In the genomic region with DNA sequence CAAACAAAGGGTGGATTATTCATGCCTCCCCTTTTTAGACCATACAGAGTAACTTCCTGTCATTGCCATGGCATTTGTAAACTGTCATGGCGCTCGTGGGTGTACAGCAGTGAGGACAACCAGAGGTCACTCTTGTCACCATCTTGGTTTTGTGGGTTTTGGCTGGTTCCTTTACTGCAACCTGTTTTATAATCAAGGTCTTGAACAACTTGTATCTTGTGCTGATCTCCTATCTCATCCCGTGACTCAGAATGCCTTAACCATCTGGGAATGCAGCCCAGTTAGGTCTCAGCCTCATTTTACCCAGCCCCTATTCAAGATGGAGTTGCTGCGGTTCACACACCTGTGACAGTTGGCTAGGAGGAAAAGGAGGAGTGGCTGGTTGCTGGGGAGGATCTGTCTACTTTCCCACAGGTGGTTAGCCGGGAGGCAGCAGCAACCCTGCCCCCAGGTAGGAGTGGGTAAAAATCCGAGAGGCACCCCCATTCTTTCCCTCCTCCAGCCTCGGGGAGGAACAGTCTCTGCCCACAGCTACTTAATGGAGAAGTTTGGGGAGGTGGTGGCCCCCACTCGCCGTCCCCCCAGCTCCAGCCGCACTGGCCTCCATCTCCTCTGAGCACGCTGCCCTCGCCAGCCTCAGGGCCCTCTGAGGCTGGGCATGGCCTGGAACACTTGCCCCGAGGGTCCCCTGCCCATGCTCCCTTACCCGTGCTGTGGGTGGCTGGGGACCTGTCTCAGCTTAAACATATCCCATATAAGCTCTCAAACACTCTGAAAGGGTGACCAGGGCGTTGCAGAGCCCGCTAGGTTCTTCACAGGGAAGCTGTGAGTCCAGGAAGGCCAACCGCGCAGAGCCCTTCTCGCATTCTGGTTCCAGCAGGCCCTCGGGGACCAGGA, we compare ENCODE assay signal across 15 cellular contexts. TPM values are rescaled to one million over a fixed set of nuclear protein-coding genes. Genes with fewer than 3 reads are reported as not detected.
DNase-seq lines count a peak whose midpoint lies in the region; ATAC-seq and TF ChIP-seq lines count a peak whose summit lies in the region.
"Had no signal": no experiment of that assay in that cellular context is flagged by ENCODE, and none has a peak within 500 bp of the region (broad histone marks: within the 10 kb centered on the region; RNA-seq: fewer than 3 reads in every experiment).

No MANE protein-coding gene starts in this region.

- H3K27me3 ChIP-seq in BLaER1 (no peaks in the 10 kb centered on the region), H7 (ENCODE audit: control insufficient read depth, insufficient read depth, low read length) (no peaks in the 10 kb centered on the region), SK-N-SH (ENCODE audit: insufficient read depth) (peaks cover 7% of the 10 kb centered on the region; the same call in 1 of the 2 replicates)

- no peak overlapping the region for H2AFZ ChIP-seq in SK-N-SH (ENCODE audit: low read depth)

- no peaks in the 10 kb centered on the region for H3K9me2 ChIP-seq in SK-N-SH

- H3K4me2 ChIP-seq in BLaER1 = peak overlapping the region; percentile 82
- no peak overlapping the region for H3K4me2 ChIP-seq in SK-N-SH
- H3K4me2 ChIP-seq: neural progenitor cell had no signal

- H3K4me3 ChIP-seq in BLaER1 (no peak overlapping the region), H7 (ENCODE audit: insufficient read depth, low read depth, low read length) (no peak overlapping the region), SK-N-SH (ENCODE audit: low read depth in 2 of 2, low read length in 1 of 2) (no peak overlapping the region)
- H3K4me3 ChIP-seq: neural progenitor cell, stomach had no signal

- H3K9ac ChIP-seq in BLaER1 = no peak overlapping the region
- no peak overlapping the region for H3K9ac ChIP-seq in SK-N-SH
- H3K9ac ChIP-seq: neural progenitor cell had no signal

- 0 out of 2 replicates have a peak overlapping the region, but pooled peaks have one; percentile 3 for H3K27ac ChIP-seq in BLaER1
- no peak overlapping the region for H3K27ac ChIP-seq in SK-N-SH (ENCODE audit: low read depth in 2 of 2, low read length in 1 of 2)
- H3K27ac ChIP-seq: neural progenitor cell had no signal

- TF ChIP-seq EP300 in SK-N-SH (IDR thresholded peaks at IDR 0.05; ENCODE audit: borderline replicate concordance in 1 of 2, low read depth in 1 of 2, low read length in 1 of 2) = no peak

- ATAC-seq in HG03439 (IDR thresholded peaks at IDR 0.05; ENCODE audit: unreplicated experiment) (no peak), GM18861 (IDR thresholded peaks at IDR 0.05; ENCODE audit: unreplicated experiment) (no peak), GM21576 (IDR thresholded peaks at IDR 0.05; ENCODE audit: unreplicated experiment) (no peak)

- H4K20me1 ChIP-seq in BLaER1 = no peaks in the 10 kb centered on the region
- no peaks in the 10 kb centered on the region for H4K20me1 ChIP-seq in SK-N-SH (ENCODE audit: insufficient read depth)

- CTCF ChIA-PET in SK-N-SH (lab: Yijun Ruan, JAX) = interaction anchor here (0.6 to 13.5 kb wide), 31 partner anchors 12 to 249 kb away, joined by 3 to 247 read pairs (median 4); partner anchors contain the start of gene ATG101

- peaks cover 4% of the 10 kb centered on the region for H3F3A ChIP-seq in SK-N-SH (replicated peaks; ENCODE audit: insufficient read depth)

- TF ChIP-seq CTCF in SK-N-SH (IDR thresholded peaks at IDR 0.05) = no peak

- H3K4me1 ChIP-seq in BLaER1 (peaks cover 88% of the 10 kb centered on the region), SK-N-SH (ENCODE audit: control insufficient read depth in 1 of 2, insufficient read depth in 2 of 2, low read depth in 1 of 2, low read length in 1 of 2) (peaks cover 0 to 19% of the 10 kb centered on the region in 2 experiments; a peak in 1 of 4 replicates)

- TF ChIP-seq RAD21 in SK-N-SH (IDR thresholded peaks at IDR 0.05; ENCODE audit: low read length) = no peak

- no peaks in the 10 kb centered on the region for H3K79me2 ChIP-seq in SK-N-SH (ENCODE audit: insufficient read depth)

- WGBS in SK-N-SH (ENCODE audit: low lambda C conversion rate) = 70% methylated on average over 17 of the region's 20 CpGs

- H3K36me3 ChIP-seq in BLaER1 = no peaks in the 10 kb centered on the region
- H3K36me3 ChIP-seq in H7 (replicated peaks; ENCODE audit: control insufficient read depth, insufficient read depth, low read length) = no peaks in the 10 kb centered on the region
- H3K36me3 ChIP-seq in SK-N-SH (replicated peaks in 1 of 2; ENCODE audit: control insufficient read depth in 1 of 2, insufficient read depth in 2 of 2, low read length in 1 of 2) = no peaks in the 10 kb centered on the region
- H3K36me3 ChIP-seq: neural progenitor cell, stomach had no signal

- H3K9me3 ChIP-seq in BLaER1 = no peaks in the 10 kb centered on the region
- H3K9me3 ChIP-seq in SK-N-SH = no peaks in the 10 kb centered on the region
- H3K9me3 ChIP-seq: stomach had no signal

- DNase-seq in H7 = peak; percentile 34
- peak; percentile 24 for DNase-seq in SK-N-SH
- DNase-seq in kidney tubule cell (ENCODE audit: low spot score) = peak; percentile 21
- no peak for DNase-seq in COR-L47 (lab: John Stamatoyannopoulos, UW)
- DNase-seq: NCI-H1048 had no signal

- POLR2A ChIA-PET in SK-N-SH (lab: Yijun Ruan, JAX) = no interaction called here

TF ChIP-seq in SK-N-SH, 30 proteins besides CTCF, POLR2A, EP300 and RAD21:
- no peak for TF ChIP-seq CHD2 (IDR thresholded peaks at IDR 0.05; ENCODE audit: low read length, partially characterized antibody)
- no peak for TF ChIP-seq YY1 (IDR thresholded peaks at IDR 0.05; ENCODE audit: low read depth)
- no peak for TF ChIP-seq RXRA (IDR thresholded peaks at IDR 0.05; ENCODE audit: borderline replicate concordance, low read depth)
- no peak for TF ChIP-seq FOXJ3 (CRISPR knock-in tag; IDR thresholded peaks at IDR 0.05)
- TF ChIP-seq, protein P1, sequence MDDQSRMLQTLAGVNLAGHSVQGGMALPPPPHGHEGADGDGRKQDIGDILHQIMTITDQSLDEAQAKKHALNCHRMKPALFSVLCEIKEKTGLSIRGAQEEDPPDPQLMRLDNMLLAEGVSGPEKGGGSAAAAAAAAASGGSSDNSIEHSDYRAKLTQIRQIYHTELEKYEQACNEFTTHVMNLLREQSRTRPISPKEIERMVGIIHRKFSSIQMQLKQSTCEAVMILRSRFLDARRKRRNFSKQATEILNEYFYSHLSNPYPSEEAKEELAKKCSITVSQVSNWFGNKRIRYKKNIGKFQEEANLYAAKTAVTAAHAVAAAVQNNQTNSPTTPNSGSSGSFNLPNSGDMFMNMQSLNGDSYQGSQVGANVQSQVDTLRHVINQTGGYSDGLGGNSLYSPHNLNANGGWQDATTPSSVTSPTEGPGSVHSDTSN (IDR thresholded peaks at IDR 0.05) = no peak
- TF ChIP-seq FOSL2 (IDR thresholded peaks at IDR 0.05; ENCODE audit: borderline replicate concordance, low read depth) = no peak

RNA-seq across cellular contexts. Expression of gene SMIM41, which starts 41.7 kb away (rescaled TPM):
- not detected in 2 replicates for total RNA-seq in H7 (2014; rRNA removed; shearing (Covaris generic))
- not detected in 2 replicates for polyA plus RNA-seq in SK-N-SH (2012; rRNA removed)
- polyA plus RNA-seq in SK-N-SH (2012; cell fraction: cytosol; rRNA removed) = 0.04 TPM in 1 of 2 replicates, not detected in the other
- 0.06 TPM in 1 of 2 replicates, not detected in the other for polyA plus RNA-seq in SK-N-SH (2012; cell fraction: nucleus; rRNA removed)
- total RNA-seq: dermis blood vessel endothelial cell, lung microvascular endothelial cell, skeletal muscle tissue had no signal
- polyA plus RNA-seq: aorta had no signal

RNA-seq across cellular contexts. Expression of gene ATG101, which starts 51.4 kb away (rescaled TPM):
- total RNA-seq in H7 (2014; rRNA removed; shearing (Covaris generic)) = 67.3 and 75.7 TPM in 2 replicates
- polyA plus RNA-seq in SK-N-SH (2012; rRNA removed) = 160 and 170 TPM in 2 replicates
- polyA plus RNA-seq in SK-N-SH (2012; cell fraction: cytosol; rRNA removed) = 109 and 133 TPM in 2 replicates
- polyA plus RNA-seq in SK-N-SH (2012; cell fraction: nucleus; rRNA removed) = 170 and 184 TPM in 2 replicates
